ENCODE assay signal across 1 cellular context in genomic region chr10:79111846-79112614, GRCh38.
TF ChIP-seq lines count a peak whose summit lies in the region.

No MANE protein-coding gene starts in this region.

TF ChIP-seq in HepG2, 621 proteins besides CTCF, POLR2A, EP300 and RAD21:
- TF ChIP-seq ZSCAN25 (CRISPR knock-in tag; IDR thresholded peaks at IDR 0.05) (no peak), ZNF350 (CRISPR knock-in tag; IDR thresholded peaks at IDR 0.05; ENCODE audit: borderline replicate concordance, low read depth) (no peak), ZIK1 (CRISPR knock-in tag; IDR thresholded peaks at IDR 0.05; ENCODE audit: borderline replicate concordance, low read depth) (0 out of 2 replicates have a peak, but pooled peaks have one; percentile 42), ZNF121 (CRISPR knock-in tag; IDR thresholded peaks at IDR 0.05) (peak; percentile 68), ZNF768 (CRISPR knock-in tag; IDR thresholded peaks at IDR 0.05) (peak; percentile 64; the same call in 1 of the 2 replicates), HDAC1 (CRISPR knock-in tag; IDR thresholded peaks at IDR 0.05) (0 out of 2 replicates have a peak, but pooled peaks have one; percentile 15), ZMYM3 (CRISPR knock-in tag; IDR thresholded peaks at IDR 0.05) (peak; percentile 43; the same call in 1 of the 2 replicates), MLLT10 (CRISPR knock-in tag; IDR thresholded peaks at IDR 0.05) (no peak), HMG20A (CRISPR knock-in tag; IDR thresholded peaks at IDR 0.05; ENCODE audit: borderline replicate concordance) (no peak)
